8 cellular contexts compared by ENCODE assay signal in the genomic region with DNA sequence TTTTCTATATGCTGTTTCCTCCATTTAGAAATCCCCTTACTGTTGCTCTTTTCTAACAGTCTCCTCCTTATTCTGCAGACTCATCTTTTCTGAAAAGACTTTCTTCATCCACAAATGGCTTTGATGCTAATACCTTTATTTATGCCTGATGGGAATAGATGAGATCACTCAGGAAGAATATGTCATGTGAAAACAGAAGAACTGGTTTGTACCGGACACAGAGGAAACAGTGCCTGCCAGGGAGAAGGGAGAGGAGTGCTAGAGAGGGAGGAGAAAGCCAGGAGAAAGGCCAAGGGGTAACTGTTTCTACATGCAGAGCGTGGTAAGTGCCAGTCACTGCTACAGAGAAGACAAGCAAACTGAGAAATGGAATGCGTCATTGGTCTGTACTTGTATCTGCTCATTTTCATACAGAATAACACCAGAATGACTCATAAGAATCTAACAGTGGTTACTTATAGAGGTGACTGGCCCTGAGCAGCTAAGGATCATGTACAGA. TPM values are rescaled to one million over a fixed set of nuclear protein-coding genes. Genes with fewer than 3 reads are reported as not detected.
DNase-seq lines count a peak whose midpoint lies in the region; ATAC-seq and TF ChIP-seq lines count a peak whose summit lies in the region.

No MANE protein-coding gene starts in this region.

- H3K27me3 Mint-ChIP-seq in activated CD4-positive, alpha-beta memory T cell treated with anti-CD3 and anti-CD28 coated beads for 36 hours: peaks cover 7% of the 10 kb centered on the region
- peaks cover 0 to 8% of the 10 kb centered on the region in 2 donors for H3K27me3 Mint-ChIP-seq in stimulated activated naive B cell treated with anti-CD40 and anti-IgM and Interleukin-4, amounts not matched to agents 10 μg/mL and 1 μg/mL and 100 μg/mL, for 72 hours

- peak overlapping the region; percentile 74 for H3K27ac Mint-ChIP-seq in activated CD4-positive, alpha-beta memory T cell treated with anti-CD3 and anti-CD28 coated beads for 36 hours
- no peak overlapping the region for H3K27ac Mint-ChIP-seq in stimulated activated naive B cell treated with anti-CD40 and anti-IgM and Interleukin-4, amounts not matched to agents 10 μg/mL and 1 μg/mL and 100 μg/mL, for 72 hours

- H3K4me1 ChIP-seq in right atrium auricular region: peaks cover 0 to 14% of the 10 kb centered on the region in 2 donors

- no peak overlapping the region for H3K4me3 Mint-ChIP-seq in activated CD4-positive, alpha-beta memory T cell treated with anti-CD3 and anti-CD28 coated beads for 36 hours
- H3K4me3 Mint-ChIP-seq in stimulated activated naive B cell treated with anti-CD40 and anti-IgM and Interleukin-4, amounts not matched to agents 10 μg/mL and 1 μg/mL and 100 μg/mL, for 72 hours: no peak overlapping the region

- no peaks in the 10 kb centered on the region for H3K9me3 ChIP-seq in right atrium auricular region

- intact Hi-C loops in activated CD4-positive, alpha-beta memory T cell treated with anti-CD3 and anti-CD28 coated beads for 36 hours (cut with micrococcal nuclease): loop anchor here (1.0 to 5.0 kb wide), 2 partner anchors 45 to 708 kb away; a partner anchor contains a TSS

- peaks cover 8% of the 10 kb centered on the region for H3K4me1 Mint-ChIP-seq in activated CD4-positive, alpha-beta memory T cell treated with anti-CD3 and anti-CD28 coated beads for 36 hours (ENCODE audit: low read depth)
- H3K4me1 Mint-ChIP-seq in stimulated activated naive B cell treated with anti-CD40 and anti-IgM and Interleukin-4, amounts not matched to agents 10 μg/mL and 1 μg/mL and 100 μg/mL, for 72 hours: peaks cover under 1 to 7% of the 10 kb centered on the region in 2 donors

- DNase-seq in ELF-1 (ENCODE audit: low read depth, low spot score) (peak; percentile 36), right atrium auricular region (ENCODE audit: low spot score) (peak; percentile 61), NCI-H345 treated with DMSO at 0.1 percent for 48 hours (lab: John Stamatoyannopoulos, UW; ENCODE audit: unreplicated experiment) (no peak), inferior parietal cortex (ENCODE audit: extremely low spot score) (no peak)
- DNase-seq in activated CD4-positive, alpha-beta memory T cell treated with anti-CD3 and anti-CD28 coated beads for 36 hours: peak; percentile 51
- no peak for DNase-seq in stimulated activated naive B cell treated with anti-CD40 and anti-IgM and Interleukin-4, amounts not matched to agents 10 μg/mL and 1 μg/mL and 100 μg/mL, for 72 hours

- H3K27ac ChIP-seq in right atrium auricular region: peak overlapping the region in 1 of 2 donors; percentile 45

- H3K36me3 ChIP-seq in right atrium auricular region: no peaks in the 10 kb centered on the region

- peak; percentile 100 for ATAC-seq in GM19463 (IDR thresholded peaks at IDR 0.05; ENCODE audit: unreplicated experiment)
- peak; percentile 83 for ATAC-seq in HG03457 (IDR thresholded peaks at IDR 0.05; ENCODE audit: unreplicated experiment)
- peak; percentile 66 to 90 for ATAC-seq in stimulated activated naive B cell treated with anti-CD40 and anti-IgM and Interleukin-4, amounts not matched to agents 10 μg/mL and 1 μg/mL and 100 μg/mL, for 72 hours (replicated peaks)

- no peaks in the 10 kb centered on the region for H3K36me3 Mint-ChIP-seq in activated CD4-positive, alpha-beta memory T cell treated with anti-CD3 and anti-CD28 coated beads for 36 hours
- H3K36me3 Mint-ChIP-seq in stimulated activated naive B cell treated with anti-CD40 and anti-IgM and Interleukin-4, amounts not matched to agents 10 μg/mL and 1 μg/mL and 100 μg/mL, for 72 hours: no peaks in the 10 kb centered on the region

- H3K9me3 Mint-ChIP-seq in activated CD4-positive, alpha-beta memory T cell treated with anti-CD3 and anti-CD28 coated beads for 36 hours: peaks cover 2% of the 10 kb centered on the region
- no peaks in the 10 kb centered on the region for H3K9me3 Mint-ChIP-seq in stimulated activated naive B cell treated with anti-CD40 and anti-IgM and Interleukin-4, amounts not matched to agents 10 μg/mL and 1 μg/mL and 100 μg/mL, for 72 hours

- CTCF ChIA-PET in activated CD4-positive, alpha-beta memory T cell treated with anti-CD3 and anti-CD28 coated beads for 36 hours (lab: Charles Lee): no interaction called here

- no peak overlapping the region for H3K4me3 ChIP-seq in right atrium auricular region

- H3K27me3 ChIP-seq in right atrium auricular region: no peaks in the 10 kb centered on the region

- POLR2A ChIA-PET in activated CD4-positive, alpha-beta memory T cell treated with anti-CD3 and anti-CD28 coated beads for 36 hours (lab: Charles Lee): no interaction called here

- no peak for TF ChIP-seq CTCF in right atrium auricular region (IDR thresholded peaks at IDR 0.05)

RNA-seq across cellular contexts. Expression of a gene that starts 45.9 kb away (rescaled TPM):
- total RNA-seq in activated CD4-positive, alpha-beta memory T cell treated with anti-CD3 and anti-CD28 coated beads for 36 hours: 10 to 100 TPM; 57.3 to 58.5 TPM
- 10 to 100 TPM; 80.7 to 88.3 TPM for total RNA-seq in right atrium auricular region

Comparison
In these comparisons a context has a peak if more than half of its experiments do, and no peak if none do; other contexts are left out.
1. DNase-seq: peak in ELF-1 (single experiment), activated CD4-positive, alpha-beta memory T cell treated with anti-CD3 and anti-CD28 coated beads for 36 hours (single experiment) and right atrium auricular region (single experiment); none in stimulated activated naive B cell treated with anti-CD40 and anti-IgM and Interleukin-4, amounts not matched to agents 10 μg/mL and 1 μg/mL and 100 μg/mL, for 72 hours (single experiment), NCI-H345 treated with DMSO at 0.1 percent for 48 hours (single experiment) and inferior parietal cortex (single experiment).
2. Peak in every context shown above with its lines, with median percentiles within 50 percentile points of each other: ATAC-seq.